In genomic region chr12:96890331-96890730, GRCh38 we compare ENCODE assay signal across 24 cellular contexts. TPM values are rescaled to one million over a fixed set of nuclear protein-coding genes. Genes with fewer than 3 reads are reported as not detected.
DNase-seq lines count a peak whose midpoint lies in the region; ATAC-seq, FAIRE-seq and TF ChIP-seq lines count a peak whose summit lies in the region.
"Had no signal": no experiment of that assay in that cellular context is flagged by ENCODE, and none has a peak within 500 bp of the region (broad histone marks: within the 10 kb centered on the region; RNA-seq: fewer than 3 reads in every experiment).

No MANE protein-coding gene starts in this region.

- H3K9me1 ChIP-seq in keratinocyte (ENCODE audit: control insufficient read depth, extremely low read depth, insufficient read depth, low read length) = no peaks in the 10 kb centered on the region

- H3K27me3 ChIP-seq in RWPE2 (ENCODE audit: insufficient read depth, poor library complexity, severe bottlenecking) (no peaks in the 10 kb centered on the region), keratinocyte (ENCODE audit: control insufficient read depth, extremely low read depth, insufficient read depth, low read length) (no peaks in the 10 kb centered on the region), thyroid gland (no peaks in the 10 kb centered on the region)
- H3K27me3 ChIP-seq: BE2C had no signal

- H3K4me3 Mint-ChIP-seq in HFFc6 = no peak overlapping the region
- H3K4me3 Mint-ChIP-seq: CD14-positive monocyte; CD8-positive, alpha-beta memory T cell had no signal

- dilution Hi-C loops in keratinocyte (cut with MboI; ENCODE audit: extremely low pct_ligation_motif_present, low sequenced_read_pairs) = no loop called here

- 95 to 96% methylated on average over 2 of the region's 2 CpGs for WGBS in thyroid gland, 2 donors

- no peaks in the 10 kb centered on the region for H3K27me3 Mint-ChIP-seq in HFFc6 (ENCODE audit: insufficient read depth)

- H3K9me3 ChIP-seq in RWPE2 (ENCODE audit: severe bottlenecking) = no peaks in the 10 kb centered on the region
- H3K9me3 ChIP-seq in keratinocyte (ENCODE audit: control insufficient read depth, low read depth, low read length) = no peaks in the 10 kb centered on the region
- no peaks in the 10 kb centered on the region for H3K9me3 ChIP-seq in thyroid gland
- H3K9me3 ChIP-seq: BE2C had no signal

- no peak for FAIRE-seq in keratinocyte (lab: Jason Lieb, UNC)
- FAIRE-seq: GM12878, HepG2 had no signal

- H3K4me2 ChIP-seq in keratinocyte (ENCODE audit: control insufficient read depth, extremely low read depth, insufficient read depth, low read depth, low read length) = peak overlapping the region; percentile 83

- peaks cover 61% of the 10 kb centered on the region for H3K4me1 Mint-ChIP-seq in HFFc6 (ENCODE audit: low read depth)
- H3K4me1 Mint-ChIP-seq: CD14-positive monocyte; CD8-positive, alpha-beta memory T cell had no signal

- H3K9me3 Mint-ChIP-seq in HFFc6 = peaks cover 12% of the 10 kb centered on the region

- TF ChIP-seq CTCF in HFFc6 (IDR thresholded peaks at IDR 0.05) (no peak), RWPE2 (IDR thresholded peaks at IDR 0.05; ENCODE audit: poor library complexity, severe bottlenecking) (no peak), keratinocyte (optimal IDR thresholded peaks at IDR 0.05 in 1 of 3, IDR thresholded peaks at IDR 0.05 in 1 of 3, conservative IDR thresholded peaks at IDR 0.05 in 1 of 3; ENCODE audit: extremely low read depth in 1 of 3, insufficient read depth in 2 of 3, low read length in 3 of 3) (no peak), thyroid gland (IDR thresholded peaks at IDR 0.05) (no peak)

- no peak for TF ChIP-seq POLR2A in thyroid gland (IDR thresholded peaks at IDR 0.05)

- intact Hi-C loops in thyroid gland (cut with DNase I) = no loop called here

- H3K4me1 ChIP-seq in RWPE2 (ENCODE audit: insufficient read depth, poor library complexity, severe bottlenecking) = peaks cover 28% of the 10 kb centered on the region
- peaks cover 35% of the 10 kb centered on the region for H3K4me1 ChIP-seq in keratinocyte (ENCODE audit: control insufficient read depth, extremely low read depth, insufficient read depth, low read length)
- peaks cover 0 to 6% of the 10 kb centered on the region in 2 donors for H3K4me1 ChIP-seq in thyroid gland
- H3K4me1 ChIP-seq: BE2C had no signal

- H3K27ac Mint-ChIP-seq in HFFc6 = peak overlapping the region; percentile 77
- H3K27ac Mint-ChIP-seq: CD14-positive monocyte; CD8-positive, alpha-beta memory T cell had no signal

- ATAC-seq in RWPE2 (ENCODE audit: low read depth) = no peak
- ATAC-seq in GM21619 (IDR thresholded peaks at IDR 0.05; ENCODE audit: unreplicated experiment) = no peak
- no peak for ATAC-seq in HG03521 (IDR thresholded peaks at IDR 0.05; ENCODE audit: unreplicated experiment)
- ATAC-seq: GM12878, HCT116, HepG2 had no signal

- H4K20me1 ChIP-seq in keratinocyte (ENCODE audit: control insufficient read depth, extremely low read depth, insufficient read depth, low read length) = no peaks in the 10 kb centered on the region

- no peaks in the 10 kb centered on the region for H3K79me2 ChIP-seq in keratinocyte (ENCODE audit: control insufficient read depth, insufficient read depth, low read length)

- no peak overlapping the region for H3K9ac ChIP-seq in keratinocyte (ENCODE audit: control insufficient read depth, extremely low read depth, insufficient read depth, low read length)

- H2AFZ ChIP-seq in keratinocyte (ENCODE audit: control insufficient read depth, low read length) = peak overlapping the region; percentile 58

- peak overlapping the region; percentile 85 for H3K27ac ChIP-seq in RWPE2 (ENCODE audit: poor library complexity, severe bottlenecking)
- H3K27ac ChIP-seq in epithelial cell of prostate = peak overlapping the region; percentile 80
- H3K27ac ChIP-seq in keratinocyte (ENCODE audit: control insufficient read depth, insufficient read depth, low read length) = peak overlapping the region; percentile 76
- no peak overlapping the region for H3K27ac ChIP-seq in thyroid gland
- H3K27ac ChIP-seq: RWPE1 had no signal

- H3K4me3 ChIP-seq in RWPE2 (ENCODE audit: severe bottlenecking) (no peak overlapping the region), keratinocyte (ENCODE audit: control insufficient read depth in 2 of 3, extremely low read depth in 1 of 3, insufficient read depth in 2 of 3, low read depth in 1 of 3, low read length in 3 of 3) (peak overlapping the region in 1 of 3 experiments; percentile 45), thyroid gland (replicated peaks in 1 of 3) (no peak overlapping the region)
- H3K4me3 ChIP-seq: GM12878 had no signal

- DNase-seq in HFFc6 (no peak), RWPE2 (ENCODE audit: low spot score) (no peak), epithelial cell of prostate (ENCODE audit: low read depth, low spot score) (no peak), keratinocyte (ENCODE audit: low read depth, low spot score) (no peak), T-helper 1 cell (no peak), thyroid gland (no peak)
- DNase-seq: BE2C; CD8-positive, alpha-beta memory T cell; DMS 273 treated with DMSO at 0.1 percent for 48 hours; DMS79; GDM1; KBM-7; NCI-H1105 treated with DMSO at 0.1 percent for 48 hours; NCI-H2029 treated with DMSO at 0.1 percent for 48 hours; NCI-H446 treated with DMSO at 0.1 percent for 48 hours; NCI-H526 treated with DMSO at 0.1 percent for 48 hours; SHP77 treated with DMSO at 0.1 percent for 48 hours had no signal

- no peaks in the 10 kb centered on the region for H3K36me3 ChIP-seq in RWPE2 (ENCODE audit: low read depth)
- no peaks in the 10 kb centered on the region for H3K36me3 ChIP-seq in keratinocyte (ENCODE audit: control insufficient read depth in 2 of 2, extremely low read depth in 1 of 2, insufficient read depth in 2 of 2, low read length in 2 of 2)
- no peaks in the 10 kb centered on the region for H3K36me3 ChIP-seq in thyroid gland
- H3K36me3 ChIP-seq: BE2C had no signal

- peaks cover 25% of the 10 kb centered on the region for H3K36me3 Mint-ChIP-seq in HFFc6 (ENCODE audit: low read depth)
- H3K36me3 Mint-ChIP-seq: CD14-positive monocyte had no signal

RNA-seq across cellular contexts. Expression of gene NEDD1, which starts 16.7 kb away (rescaled TPM):
- total RNA-seq in HFFc6 (2021; fragmentation: NEBNext Ultra II Directional; extraction: Animal tissue kit (Norgen Biotek cat#: 25700)) = 100 to 1,000 TPM in 2 of 6 experiments, 10 to 100 TPM in 4; 51.1 to 106 (median 60.7) TPM
- 20.4 to 44.4 TPM (median 31.7 TPM) in 3 replicates for polyA plus RNA-seq in keratinocyte
- polyA plus RNA-seq in keratinocyte (2011; ENCODE audit: low read depth) = 7.7 TPM
- 11.0 and 23.4 TPM in 2 replicates for polyA plus RNA-seq in keratinocyte (2011; cell fraction: cytosol; rRNA removed)
- 18.8 and 21.9 TPM in 2 replicates for polyA plus RNA-seq in keratinocyte (2011; cell fraction: nucleus; rRNA removed)
- polyA plus RNA-seq in keratinocyte (2012; ENCODE audit: low replicate concordance) = 8.1 and 19.3 TPM in 2 replicates
- 23.4 to 83.6 TPM (median 59.6 TPM) in 3 replicates for polyA minus RNA-seq in keratinocyte
- polyA minus RNA-seq in keratinocyte (2011; cell fraction: cytosol; rRNA and poly(A)+ RNA removed) = 13.8 TPM
- polyA minus RNA-seq in keratinocyte (2011; cell fraction: nucleus; rRNA and poly(A)+ RNA removed) = 23.8 and 53.8 TPM in 2 replicates
- total RNA-seq in thyroid gland = 10 to 100 TPM; 17.2 to 27.7 (median 18.3) TPM

Comparison
In these comparisons a context has a peak if more than half of its experiments do, and no peak if none do; other contexts are left out.
1. H3K27ac ChIP-seq: peak in RWPE2 (single experiment), epithelial cell of prostate (single experiment) and keratinocyte (single experiment); none in thyroid gland (0 of 3).